ENCODE assay signal across 24 cellular contexts in genomic region chr14:91903070-91903469, GRCh38. TPM values are rescaled to one million over a fixed set of nuclear protein-coding genes. Genes with fewer than 3 reads are reported as not detected.
DNase-seq lines count a peak whose midpoint lies in the region; ATAC-seq and TF ChIP-seq lines count a peak whose summit lies in the region.
"Had no signal": no experiment of that assay in that cellular context is flagged by ENCODE, and none has a peak within 500 bp of the region (broad histone marks: within the 10 kb centered on the region; RNA-seq: fewer than 3 reads in every experiment).

No MANE protein-coding gene starts in this region.

- TF ChIP-seq EP300 in gastroesophageal sphincter (IDR thresholded peaks at IDR 0.05) (no peak), esophagus muscularis mucosa (IDR thresholded peaks at IDR 0.05) (no peak)

- H3K4me1 Mint-ChIP-seq in nephron, result peaks cover 14% of the 10 kb centered on the region
- H3K4me1 Mint-ChIP-seq: H9 had no signal

- no peak overlapping the region for H3K4me3 ChIP-seq in adipocyte (ENCODE audit: low read length)
- H3K4me3 ChIP-seq in gastroesophageal sphincter, result no peak overlapping the region
- H3K4me3 ChIP-seq in tibial artery, result no peak overlapping the region
- no peak overlapping the region for H3K4me3 ChIP-seq in esophagus muscularis mucosa
- H3K4me3 ChIP-seq: BLaER1, MG63 had no signal

- H3K36me3 Mint-ChIP-seq in nephron (ENCODE audit: low read depth), result no peaks in the 10 kb centered on the region
- H3K36me3 Mint-ChIP-seq: CD8-positive, alpha-beta T cell had no signal

- H3K27ac ChIP-seq in gastroesophageal sphincter (peak overlapping the region in 3 of 4 donors; percentile 7 to 45 (median 24)), tibial artery (peak overlapping the region; percentile 69 to 89), esophagus muscularis mucosa (replicated peaks in 1 of 4) (peak overlapping the region in 2 of 4 donors; percentile 43 to 52)
- H3K27ac ChIP-seq: BLaER1 had no signal

- TF ChIP-seq POLR2A in gastroesophageal sphincter (IDR thresholded peaks at IDR 0.05) (no peak), esophagus muscularis mucosa (IDR thresholded peaks at IDR 0.05; ENCODE audit: low read depth) (no peak)

- H3K4me1 ChIP-seq in adipocyte (ENCODE audit: control insufficient read depth, insufficient read depth, low read length) (peaks cover 52% of the 10 kb centered on the region), gastroesophageal sphincter (peaks cover 0 to 27% (median 3%) of the 10 kb centered on the region in 3 donors), tibial artery (peaks cover 0 to 74% (median 59%) of the 10 kb centered on the region in 4 donors), esophagus muscularis mucosa (peaks cover 3 to 33% (median 24%) of the 10 kb centered on the region in 4 donors)
- H3K4me1 ChIP-seq: BLaER1 had no signal

- peak overlapping the region in 2 of 3 experiments; percentile 2 to 5 for H3K27ac Mint-ChIP-seq in nephron
- H3K27ac Mint-ChIP-seq: CD8-positive, alpha-beta T cell; H9 had no signal

- H3K27me3 ChIP-seq in adipocyte (replicated peaks; ENCODE audit: control insufficient read depth, insufficient read depth, low read length), result no peaks in the 10 kb centered on the region
- no peaks in the 10 kb centered on the region for H3K27me3 ChIP-seq in gastroesophageal sphincter
- no peaks in the 10 kb centered on the region for H3K27me3 ChIP-seq in tibial artery
- no peaks in the 10 kb centered on the region for H3K27me3 ChIP-seq in esophagus muscularis mucosa
- H3K27me3 ChIP-seq: BLaER1, MG63 had no signal

- H3K27me3 Mint-ChIP-seq in nephron (ENCODE audit: low read depth), result peaks cover 18% of the 10 kb centered on the region

- WGBS in gastroesophageal sphincter (ENCODE audit: low coverage in 1 of 2), 2 donors, result 33 to 37% methylated on average over 2 of the region's 2 CpGs
- WGBS in esophagus muscularis mucosa, result 56% methylated on average over 2 of the region's 2 CpGs

- intact Hi-C loops in tibial artery (cut with DNase I; ENCODE audit: low total_unique reads) (no loop called here), esophagus muscularis mucosa (cut with DNase I) (no loop called here)

- no peaks in the 10 kb centered on the region for H3K9me3 Mint-ChIP-seq in nephron
- H3K9me3 Mint-ChIP-seq: CD8-positive, alpha-beta T cell; H9 had no signal

- ATAC-seq in gastroesophageal sphincter (no peak), GM18907 (IDR thresholded peaks at IDR 0.05; ENCODE audit: unreplicated experiment) (no peak), GM19324 (IDR thresholded peaks at IDR 0.05; ENCODE audit: low FRiP score, unreplicated experiment) (no peak), HG02852 (IDR thresholded peaks at IDR 0.05; ENCODE audit: unreplicated experiment) (no peak)
- ATAC-seq: CD8-positive, alpha-beta T cell had no signal

- peaks cover 4% of the 10 kb centered on the region for H3K36me3 ChIP-seq in adipocyte (ENCODE audit: control insufficient read depth, insufficient read depth, low read length, severe bottlenecking)
- no peaks in the 10 kb centered on the region for H3K36me3 ChIP-seq in gastroesophageal sphincter
- H3K36me3 ChIP-seq in tibial artery, result no peaks in the 10 kb centered on the region
- no peaks in the 10 kb centered on the region for H3K36me3 ChIP-seq in esophagus muscularis mucosa
- H3K36me3 ChIP-seq: BLaER1, MG63 had no signal

- H3K9me3 ChIP-seq in adipocyte (ENCODE audit: control insufficient read depth, low read length) (no peaks in the 10 kb centered on the region), gastroesophageal sphincter (no peaks in the 10 kb centered on the region), tibial artery (no peaks in the 10 kb centered on the region), esophagus muscularis mucosa (no peaks in the 10 kb centered on the region)
- H3K9me3 ChIP-seq: BLaER1, MG63 had no signal

- no peak for TF ChIP-seq CTCF in gastroesophageal sphincter (IDR thresholded peaks at IDR 0.05)
- TF ChIP-seq CTCF in nephron (IDR thresholded peaks at IDR 0.05; ENCODE audit: unreplicated experiment in 3 of 3), result no peak
- no peak for TF ChIP-seq CTCF in tibial artery (IDR thresholded peaks at IDR 0.05)
- no peak for TF ChIP-seq CTCF in esophagus muscularis mucosa (IDR thresholded peaks at IDR 0.05)

- DNase-seq in adipocyte (ENCODE audit: low read depth) (no peak), tibial artery (no peak), esophagus muscularis mucosa (ENCODE audit: extremely low spot score) (no peak)
- DNase-seq: CD8-positive, alpha-beta T cell; DMS79; H9; IMR-90; Karpas-422; MG63; NCI-H1092; NCI-H146; NCI-H2081 treated with DMSO at 0.1 percent for 48 hours; NCI-H2227 treated with DMSO at 0.1 percent for 48 hours; NCI-H69; OCI-M1 had no signal

- no peak overlapping the region for H3K4me3 Mint-ChIP-seq in nephron
- H3K4me3 Mint-ChIP-seq: CD8-positive, alpha-beta T cell; H9 had no signal

- peak overlapping the region; percentile 9 for H3K9ac ChIP-seq in adipocyte (ENCODE audit: low read length)
- H3K9ac ChIP-seq: BLaER1 had no signal

RNA-seq across cellular contexts. Expression of gene TC2N, which starts 35.7 kb away (rescaled TPM):
- 10 to 100 TPM; 19.9 to 38.6 (median 29.2) TPM for total RNA-seq in gastroesophageal sphincter
- total RNA-seq in esophagus muscularis mucosa, result 10 to 100 TPM; 17.8 to 27.8 (median 23.7) TPM
- total RNA-seq: A172, RPMI7951 had no signal

RNA-seq across cellular contexts. Expression of gene FBLN5, which starts 44.4 kb away (rescaled TPM):
- total RNA-seq in gastroesophageal sphincter, result 100 to 1,000 TPM in 2 of 4 donors, 10 to 100 TPM in 2; 77.7 to 186 (median 127) TPM
- total RNA-seq in esophagus muscularis mucosa, result 100 to 1,000 TPM in 3 of 4 donors, 10 to 100 TPM in 1; 79.7 to 161 (median 116) TPM
- total RNA-seq: HT-29 had no signal
